Comparison of ENCODE assay signal across 2 cellular contexts in the genomic region with DNA sequence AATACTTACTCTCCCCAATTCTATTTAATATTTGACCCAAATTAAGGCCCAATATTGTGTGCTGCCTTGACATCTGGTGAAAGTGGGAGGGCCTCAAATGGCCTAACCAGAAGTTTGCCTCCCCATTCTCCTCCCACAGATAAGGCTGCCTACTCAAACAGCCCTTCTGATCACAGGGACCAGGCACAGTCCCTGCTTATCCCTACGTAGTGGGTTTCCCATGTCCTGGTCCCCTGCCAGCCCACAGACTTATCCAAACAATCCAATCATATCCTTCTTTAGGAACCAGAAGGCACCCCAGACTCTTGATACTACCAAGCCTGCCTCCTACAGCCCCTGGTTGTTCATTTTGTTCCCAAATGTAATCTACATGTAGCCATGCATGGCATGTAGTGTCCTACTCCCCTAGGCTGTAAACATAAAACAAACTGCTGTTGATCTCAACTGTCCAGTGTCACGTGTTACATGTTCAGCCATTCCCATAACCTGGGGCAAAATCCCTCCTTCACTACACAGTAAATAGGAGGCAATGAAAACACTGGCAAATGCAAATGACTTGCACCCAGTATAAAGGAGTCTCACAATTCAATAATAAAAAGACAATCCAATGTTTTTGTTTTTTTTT.
TF ChIP-seq lines count a peak whose summit lies in the region.

No MANE protein-coding gene starts in this region.

TF ChIP-seq in HEK293T, 16 proteins besides CTCF, POLR2A, EP300 and RAD21:
- TF ChIP-seq L3MBTL2 (conservative IDR thresholded peaks at IDR 0.05) (no peak), SUZ12 (IDR thresholded peaks at IDR 0.05) (no peak), FOXK2 (IDR thresholded peaks at IDR 0.05) (no peak), ELF4 (IDR thresholded peaks at IDR 0.05) (no peak), NFRKB (IDR thresholded peaks at IDR 0.05) (no peak), FOXM1 (IDR thresholded peaks at IDR 0.05; ENCODE audit: borderline replicate concordance) (no peak), CTBP1 (IDR thresholded peaks at IDR 0.05; ENCODE audit: borderline replicate concordance) (no peak), LEF1 (IDR thresholded peaks at IDR 0.05; ENCODE audit: borderline replicate concordance) (no peak), TARDBP (IDR thresholded peaks at IDR 0.05) (no peak), BHLHE40 (IDR thresholded peaks at IDR 0.05; ENCODE audit: borderline replicate concordance) (no peak), HDGF (IDR thresholded peaks at IDR 0.05; ENCODE audit: borderline replicate concordance) (no peak)
- TF ChIP-seq, protein P1, sequence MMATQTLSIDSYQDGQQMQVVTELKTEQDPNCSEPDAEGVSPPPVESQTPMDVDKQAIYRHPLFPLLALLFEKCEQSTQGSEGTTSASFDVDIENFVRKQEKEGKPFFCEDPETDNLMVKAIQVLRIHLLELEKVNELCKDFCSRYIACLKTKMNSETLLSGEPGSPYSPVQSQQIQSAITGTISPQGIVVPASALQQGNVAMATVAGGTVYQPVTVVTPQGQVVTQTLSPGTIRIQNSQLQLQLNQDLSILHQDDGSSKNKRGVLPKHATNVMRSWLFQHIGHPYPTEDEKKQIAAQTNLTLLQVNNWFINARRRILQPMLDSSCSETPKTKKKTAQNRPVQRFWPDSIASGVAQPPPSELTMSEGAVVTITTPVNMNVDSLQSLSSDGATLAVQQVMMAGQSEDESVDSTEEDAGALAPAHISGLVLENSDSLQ (IDR thresholded peaks at IDR 0.05): no peak

TF ChIP-seq in H1, 55 proteins besides CTCF, POLR2A, EP300 and RAD21:
- TF ChIP-seq HDAC2 (IDR thresholded peaks at IDR 0.05; ENCODE audit: borderline replicate concordance in 1 of 2, low read depth in 2 of 2, low read length in 2 of 2) (no peak), TBP (IDR thresholded peaks at IDR 0.05; ENCODE audit: low read depth, low read length) (no peak), TAF1 (IDR thresholded peaks at IDR 0.05; ENCODE audit: low read depth, low read length) (no peak), NRF1 (IDR thresholded peaks at IDR 0.05; ENCODE audit: low read depth, low read length) (no peak), TAF7 (optimal IDR thresholded peaks at IDR 0.05; ENCODE audit: borderline replicate concordance, low read depth, low read length) (no peak)
- TF ChIP-seq, protein P2, sequence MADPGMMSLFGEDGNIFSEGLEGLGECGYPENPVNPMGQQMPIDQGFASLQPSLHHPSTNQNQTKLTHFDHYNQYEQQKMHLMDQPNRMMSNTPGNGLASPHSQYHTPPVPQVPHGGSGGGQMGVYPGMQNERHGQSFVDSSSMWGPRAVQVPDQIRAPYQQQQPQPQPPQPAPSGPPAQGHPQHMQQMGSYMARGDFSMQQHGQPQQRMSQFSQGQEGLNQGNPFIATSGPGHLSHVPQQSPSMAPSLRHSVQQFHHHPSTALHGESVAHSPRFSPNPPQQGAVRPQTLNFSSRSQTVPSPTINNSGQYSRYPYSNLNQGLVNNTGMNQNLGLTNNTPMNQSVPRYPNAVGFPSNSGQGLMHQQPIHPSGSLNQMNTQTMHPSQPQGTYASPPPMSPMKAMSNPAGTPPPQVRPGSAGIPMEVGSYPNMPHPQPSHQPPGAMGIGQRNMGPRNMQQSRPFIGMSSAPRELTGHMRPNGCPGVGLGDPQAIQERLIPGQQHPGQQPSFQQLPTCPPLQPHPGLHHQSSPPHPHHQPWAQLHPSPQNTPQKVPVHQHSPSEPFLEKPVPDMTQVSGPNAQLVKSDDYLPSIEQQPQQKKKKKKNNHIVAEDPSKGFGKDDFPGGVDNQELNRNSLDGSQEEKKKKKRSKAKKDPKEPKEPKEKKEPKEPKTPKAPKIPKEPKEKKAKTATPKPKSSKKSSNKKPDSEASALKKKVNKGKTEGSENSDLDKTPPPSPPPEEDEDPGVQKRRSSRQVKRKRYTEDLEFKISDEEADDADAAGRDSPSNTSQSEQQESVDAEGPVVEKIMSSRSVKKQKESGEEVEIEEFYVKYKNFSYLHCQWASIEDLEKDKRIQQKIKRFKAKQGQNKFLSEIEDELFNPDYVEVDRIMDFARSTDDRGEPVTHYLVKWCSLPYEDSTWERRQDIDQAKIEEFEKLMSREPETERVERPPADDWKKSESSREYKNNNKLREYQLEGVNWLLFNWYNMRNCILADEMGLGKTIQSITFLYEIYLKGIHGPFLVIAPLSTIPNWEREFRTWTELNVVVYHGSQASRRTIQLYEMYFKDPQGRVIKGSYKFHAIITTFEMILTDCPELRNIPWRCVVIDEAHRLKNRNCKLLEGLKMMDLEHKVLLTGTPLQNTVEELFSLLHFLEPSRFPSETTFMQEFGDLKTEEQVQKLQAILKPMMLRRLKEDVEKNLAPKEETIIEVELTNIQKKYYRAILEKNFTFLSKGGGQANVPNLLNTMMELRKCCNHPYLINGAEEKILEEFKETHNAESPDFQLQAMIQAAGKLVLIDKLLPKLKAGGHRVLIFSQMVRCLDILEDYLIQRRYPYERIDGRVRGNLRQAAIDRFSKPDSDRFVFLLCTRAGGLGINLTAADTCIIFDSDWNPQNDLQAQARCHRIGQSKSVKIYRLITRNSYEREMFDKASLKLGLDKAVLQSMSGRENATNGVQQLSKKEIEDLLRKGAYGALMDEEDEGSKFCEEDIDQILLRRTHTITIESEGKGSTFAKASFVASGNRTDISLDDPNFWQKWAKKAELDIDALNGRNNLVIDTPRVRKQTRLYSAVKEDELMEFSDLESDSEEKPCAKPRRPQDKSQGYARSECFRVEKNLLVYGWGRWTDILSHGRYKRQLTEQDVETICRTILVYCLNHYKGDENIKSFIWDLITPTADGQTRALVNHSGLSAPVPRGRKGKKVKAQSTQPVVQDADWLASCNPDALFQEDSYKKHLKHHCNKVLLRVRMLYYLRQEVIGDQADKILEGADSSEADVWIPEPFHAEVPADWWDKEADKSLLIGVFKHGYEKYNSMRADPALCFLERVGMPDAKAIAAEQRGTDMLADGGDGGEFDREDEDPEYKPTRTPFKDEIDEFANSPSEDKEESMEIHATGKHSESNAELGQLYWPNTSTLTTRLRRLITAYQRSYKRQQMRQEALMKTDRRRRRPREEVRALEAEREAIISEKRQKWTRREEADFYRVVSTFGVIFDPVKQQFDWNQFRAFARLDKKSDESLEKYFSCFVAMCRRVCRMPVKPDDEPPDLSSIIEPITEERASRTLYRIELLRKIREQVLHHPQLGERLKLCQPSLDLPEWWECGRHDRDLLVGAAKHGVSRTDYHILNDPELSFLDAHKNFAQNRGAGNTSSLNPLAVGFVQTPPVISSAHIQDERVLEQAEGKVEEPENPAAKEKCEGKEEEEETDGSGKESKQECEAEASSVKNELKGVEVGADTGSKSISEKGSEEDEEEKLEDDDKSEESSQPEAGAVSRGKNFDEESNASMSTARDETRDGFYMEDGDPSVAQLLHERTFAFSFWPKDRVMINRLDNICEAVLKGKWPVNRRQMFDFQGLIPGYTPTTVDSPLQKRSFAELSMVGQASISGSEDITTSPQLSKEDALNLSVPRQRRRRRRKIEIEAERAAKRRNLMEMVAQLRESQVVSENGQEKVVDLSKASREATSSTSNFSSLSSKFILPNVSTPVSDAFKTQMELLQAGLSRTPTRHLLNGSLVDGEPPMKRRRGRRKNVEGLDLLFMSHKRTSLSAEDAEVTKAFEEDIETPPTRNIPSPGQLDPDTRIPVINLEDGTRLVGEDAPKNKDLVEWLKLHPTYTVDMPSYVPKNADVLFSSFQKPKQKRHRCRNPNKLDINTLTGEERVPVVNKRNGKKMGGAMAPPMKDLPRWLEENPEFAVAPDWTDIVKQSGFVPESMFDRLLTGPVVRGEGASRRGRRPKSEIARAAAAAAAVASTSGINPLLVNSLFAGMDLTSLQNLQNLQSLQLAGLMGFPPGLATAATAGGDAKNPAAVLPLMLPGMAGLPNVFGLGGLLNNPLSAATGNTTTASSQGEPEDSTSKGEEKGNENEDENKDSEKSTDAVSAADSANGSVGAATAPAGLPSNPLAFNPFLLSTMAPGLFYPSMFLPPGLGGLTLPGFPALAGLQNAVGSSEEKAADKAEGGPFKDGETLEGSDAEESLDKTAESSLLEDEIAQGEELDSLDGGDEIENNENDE (IDR thresholded peaks at IDR 0.05; ENCODE audit: insufficient replicate concordance, low read length): no peak
